ENCODE assay signal across 13 cellular contexts in genomic region chr1:171793656-171794055, GRCh38. TPM values are rescaled to one million over a fixed set of nuclear protein-coding genes. Genes with fewer than 3 reads are reported as not detected.
DNase-seq lines count a peak whose midpoint lies in the region; ATAC-seq, FAIRE-seq and TF ChIP-seq lines count a peak whose summit lies in the region.
"Had no signal": no experiment of that assay in that cellular context is flagged by ENCODE, and none has a peak within 500 bp of the region (broad histone marks: within the 10 kb centered on the region; RNA-seq: fewer than 3 reads in every experiment).

No MANE protein-coding gene starts in this region.

- H3K9me3 Mint-ChIP-seq in CD8-positive, alpha-beta T cell: no peaks in the 10 kb centered on the region
- no peaks in the 10 kb centered on the region for H3K9me3 Mint-ChIP-seq in activated T-helper 17 cell treated with anti-CD3 and anti-CD28 coated beads, Interleukin-2, amount 50 U/mL, for 72 hours

- peaks cover 40% of the 10 kb centered on the region for H3K36me3 ChIP-seq in ACC112 (ENCODE audit: insufficient read depth, low read length)
- peaks cover 46% of the 10 kb centered on the region for H3K36me3 ChIP-seq in CD8-positive, alpha-beta T cell (ENCODE audit: insufficient read depth, low read length)

- H3K4me3 ChIP-seq in ACC112 (ENCODE audit: low read depth, low read length) (no peak overlapping the region), fibroblast of the aortic adventitia (ENCODE audit: low read depth, low read length) (no peak overlapping the region), dorsolateral prefrontal cortex (no peak overlapping the region)
- H3K4me3 ChIP-seq in CD8-positive, alpha-beta T cell (ENCODE audit: low read depth, low read length): no peak overlapping the region
- H3K4me3 ChIP-seq: heart left ventricle had no signal

- H3K27me3 Mint-ChIP-seq in CD8-positive, alpha-beta T cell (ENCODE audit: low read depth): no peaks in the 10 kb centered on the region
- H3K27me3 Mint-ChIP-seq in activated T-helper 17 cell treated with anti-CD3 and anti-CD28 coated beads, Interleukin-2, amount 50 U/mL, for 72 hours: no peaks in the 10 kb centered on the region

- H3K9me3 ChIP-seq in CD8-positive, alpha-beta T cell (ENCODE audit: low read length): no peaks in the 10 kb centered on the region
- H3K9me3 ChIP-seq: heart left ventricle had no signal

- H3K27ac Mint-ChIP-seq in CD8-positive, alpha-beta T cell: peak overlapping the region; percentile 17
- peak overlapping the region; percentile 98 for H3K27ac Mint-ChIP-seq in activated T-helper 17 cell treated with anti-CD3 and anti-CD28 coated beads, Interleukin-2, amount 50 U/mL, for 72 hours

- peaks cover 22% of the 10 kb centered on the region for H3K4me1 Mint-ChIP-seq in CD8-positive, alpha-beta T cell (ENCODE audit: low read depth)
- peaks cover 14% of the 10 kb centered on the region for H3K4me1 Mint-ChIP-seq in activated T-helper 17 cell treated with anti-CD3 and anti-CD28 coated beads, Interleukin-2, amount 50 U/mL, for 72 hours

- POLR2A ChIA-PET in CD8-positive, alpha-beta T cell (lab: Charles Lee): no interaction called here

- H3K4me1 ChIP-seq in ACC112 (ENCODE audit: control insufficient read depth, insufficient read depth, low read length, unreplicated experiment): peaks cover 38% of the 10 kb centered on the region
- H3K4me1 ChIP-seq in CD8-positive, alpha-beta T cell (ENCODE audit: insufficient read depth, low read length): no peaks in the 10 kb centered on the region

- intact Hi-C loops in CD8-positive, alpha-beta T cell (cut with DNase I, micrococcal nuclease): loop anchor here in 1 of 2 experiments (1.0 kb wide), 1 partner anchor 12 kb away; the partner anchor contains the start of gene METTL13
- intact Hi-C loops in dorsolateral prefrontal cortex (cut with DNase I): loop anchor here in 1 of 2 donors (10.0 kb wide), 1 partner anchor 149 kb away; no protein-coding TSS in a partner anchor

- H3K27ac ChIP-seq in ACC112 (ENCODE audit: low read depth, low read length) (peak overlapping the region; percentile 93), dorsolateral prefrontal cortex (peak overlapping the region in 1 of 59 donors; percentile 61)
- H3K27ac ChIP-seq in CD8-positive, alpha-beta T cell (ENCODE audit: low read depth, low read length): no peak overlapping the region
- H3K27ac ChIP-seq: C4-2B, heart left ventricle, WERI-Rb-1 had no signal

- no peak for FAIRE-seq in GM19239 (lab: Jason Lieb, UNC)

- CTCF ChIA-PET in CD8-positive, alpha-beta T cell (lab: Charles Lee): no interaction called here

- H3K79me2 ChIP-seq in ACC112 (ENCODE audit: control insufficient read depth, insufficient read depth, low read length, unreplicated experiment): peaks cover 4% of the 10 kb centered on the region

- no peak for TF ChIP-seq CTCF in CD8-positive, alpha-beta T cell (IDR thresholded peaks at IDR 0.05)
- TF ChIP-seq CTCF in fibroblast of the aortic adventitia (IDR thresholded peaks at IDR 0.05; ENCODE audit: insufficient read depth, low read length) (no peak), dorsolateral prefrontal cortex (IDR thresholded peaks at IDR 0.05 in 54 of 56, conservative IDR thresholded peaks at IDR 0.05 in 2 of 56; ENCODE audit: low read depth in 1 of 56, partially characterized antibody in 56 of 56) (no peak)

- peak; percentile 26 for ATAC-seq in CD8-positive, alpha-beta T cell
- ATAC-seq in activated T-helper 17 cell treated with anti-CD3 and anti-CD28 coated beads, Interleukin-2, amount 50 U/mL, for 72 hours (replicated peaks): peak; percentile 64
- no peak for ATAC-seq in esophagus mucosa
- ATAC-seq: heart left ventricle had no signal

- H3K4me3 Mint-ChIP-seq in CD8-positive, alpha-beta T cell: no peak overlapping the region
- peak overlapping the region; percentile 78 for H3K4me3 Mint-ChIP-seq in activated T-helper 17 cell treated with anti-CD3 and anti-CD28 coated beads, Interleukin-2, amount 50 U/mL, for 72 hours

- H3K27me3 ChIP-seq in ACC112 (ENCODE audit: insufficient read depth, low read length): no peaks in the 10 kb centered on the region
- H3K27me3 ChIP-seq in CD8-positive, alpha-beta T cell (ENCODE audit: insufficient read depth, low read length): no peaks in the 10 kb centered on the region
- H3K27me3 ChIP-seq in dorsolateral prefrontal cortex: no peaks in the 10 kb centered on the region
- H3K27me3 ChIP-seq: heart left ventricle had no signal

- DNase-seq in CD8-positive, alpha-beta T cell: no peak
- DNase-seq in fibroblast of the aortic adventitia (ENCODE audit: low read depth) (peak; percentile 21), GM19239 (ENCODE audit: insufficient read length, low spot score) (no peak), dorsolateral prefrontal cortex (no peak), epidermal melanocyte (ENCODE audit: insufficient read length, low spot score) (no peak)
- DNase-seq: caudate nucleus, heart left ventricle, NCI-H2171, WERI-Rb-1 had no signal

- no peak overlapping the region for H2AFZ ChIP-seq in ACC112 (ENCODE audit: low read length, unreplicated experiment)

- peaks cover 94% of the 10 kb centered on the region for H3K36me3 Mint-ChIP-seq in CD8-positive, alpha-beta T cell
- peaks cover 99% of the 10 kb centered on the region for H3K36me3 Mint-ChIP-seq in activated T-helper 17 cell treated with anti-CD3 and anti-CD28 coated beads, Interleukin-2, amount 50 U/mL, for 72 hours (ENCODE audit: low read depth)

RNA-seq across cellular contexts. Expression of gene METTL13, which starts 12.2 kb away (rescaled TPM):
- 1 to 10 TPM; 6.6 to 6.9 TPM for total RNA-seq in CD8-positive, alpha-beta T cell
- 10 to 100 TPM; 77.7 to 83.1 TPM for total RNA-seq in activated T-helper 17 cell treated with anti-CD3 and anti-CD28 coated beads, Interleukin-2, amount 50 U/mL, for 72 hours
- total RNA-seq in fibroblast of the aortic adventitia (ENCODE audit: low replicate concordance) (15.8 and 19.6 TPM in 2 replicates), dorsolateral prefrontal cortex (10 to 100 TPM; 17.7 to 35.2 (median 25.0) TPM), esophagus mucosa (15.4 TPM)

RNA-seq across cellular contexts. Expression of gene DNM3, which starts 47.6 kb away (rescaled TPM):
- total RNA-seq in CD8-positive, alpha-beta T cell: 1 to 10 TPM in 1 of 2 experiments, under 1 TPM in 1; 0.72 to 1.1 TPM
- total RNA-seq in activated T-helper 17 cell treated with anti-CD3 and anti-CD28 coated beads, Interleukin-2, amount 50 U/mL, for 72 hours: 1 to 10 TPM; 3.0 to 5.8 TPM
- total RNA-seq in fibroblast of the aortic adventitia (ENCODE audit: low replicate concordance) (2.0 and 2.1 TPM in 2 replicates), dorsolateral prefrontal cortex (100 to 1,000 TPM in 119 of 120 experiments, 10 to 100 TPM in 1; 79.4 to 235 (median 160) TPM), esophagus mucosa (1.6 TPM)

RNA-seq across cellular contexts. Expression of gene VAMP4, which starts 51.8 kb away (rescaled TPM):
- 1 to 10 TPM; 8.4 to 8.6 TPM for total RNA-seq in CD8-positive, alpha-beta T cell
- total RNA-seq in activated T-helper 17 cell treated with anti-CD3 and anti-CD28 coated beads, Interleukin-2, amount 50 U/mL, for 72 hours: 10 to 100 TPM; 14.4 to 16.3 TPM
- 10.7 and 15.5 TPM in 2 replicates for total RNA-seq in fibroblast of the aortic adventitia (ENCODE audit: low replicate concordance)
- 10 to 100 TPM; 21.0 to 40.2 (median 29.5) TPM for total RNA-seq in dorsolateral prefrontal cortex
- total RNA-seq in esophagus mucosa: 8.6 TPM

Comparison
In these comparisons a context has a peak if more than half of its experiments do, and no peak if none do; other contexts are left out.
1. RNA of gene DNM3, which starts 47.6 kb away (total RNA-seq): 79.4 to 235 TPM in dorsolateral prefrontal cortex; 3.0 to 5.8 TPM in activated T-helper 17 cell treated with anti-CD3 and anti-CD28 coated beads, Interleukin-2, amount 50 U/mL, for 72 hours, 2.0 to 2.1 TPM in fibroblast of the aortic adventitia, 1.6 TPM in esophagus mucosa (single experiment) and 0.72 to 1.1 TPM in CD8-positive, alpha-beta T cell; every median in the first group is over 10 times any median in the second.